1 cellular context compared by ENCODE assay signal in the genomic region with DNA sequence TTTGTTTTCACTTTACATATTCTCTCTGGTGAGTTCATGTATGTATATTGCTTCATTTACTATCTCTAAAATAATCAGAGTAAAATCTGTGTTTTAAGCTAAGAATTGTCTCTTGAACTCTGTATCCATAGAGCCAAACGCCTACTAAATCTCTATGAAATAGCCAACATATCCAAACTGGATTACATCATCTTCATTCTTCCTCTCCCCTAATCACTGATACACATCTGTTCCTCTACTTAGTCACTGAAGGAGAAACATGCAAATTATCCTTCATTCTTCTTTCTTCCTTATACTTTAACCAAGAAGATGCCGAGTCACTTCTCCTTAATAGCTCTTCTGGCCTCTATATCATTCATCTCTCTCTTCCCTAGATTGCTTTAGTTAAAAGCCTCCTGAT.
TF ChIP-seq lines count a peak whose summit lies in the region.

No MANE protein-coding gene starts in this region.

TF ChIP-seq in GM23338, 12 proteins besides CTCF, POLR2A, EP300 and RAD21 (continued from another document):
- TF ChIP-seq, protein P1, sequence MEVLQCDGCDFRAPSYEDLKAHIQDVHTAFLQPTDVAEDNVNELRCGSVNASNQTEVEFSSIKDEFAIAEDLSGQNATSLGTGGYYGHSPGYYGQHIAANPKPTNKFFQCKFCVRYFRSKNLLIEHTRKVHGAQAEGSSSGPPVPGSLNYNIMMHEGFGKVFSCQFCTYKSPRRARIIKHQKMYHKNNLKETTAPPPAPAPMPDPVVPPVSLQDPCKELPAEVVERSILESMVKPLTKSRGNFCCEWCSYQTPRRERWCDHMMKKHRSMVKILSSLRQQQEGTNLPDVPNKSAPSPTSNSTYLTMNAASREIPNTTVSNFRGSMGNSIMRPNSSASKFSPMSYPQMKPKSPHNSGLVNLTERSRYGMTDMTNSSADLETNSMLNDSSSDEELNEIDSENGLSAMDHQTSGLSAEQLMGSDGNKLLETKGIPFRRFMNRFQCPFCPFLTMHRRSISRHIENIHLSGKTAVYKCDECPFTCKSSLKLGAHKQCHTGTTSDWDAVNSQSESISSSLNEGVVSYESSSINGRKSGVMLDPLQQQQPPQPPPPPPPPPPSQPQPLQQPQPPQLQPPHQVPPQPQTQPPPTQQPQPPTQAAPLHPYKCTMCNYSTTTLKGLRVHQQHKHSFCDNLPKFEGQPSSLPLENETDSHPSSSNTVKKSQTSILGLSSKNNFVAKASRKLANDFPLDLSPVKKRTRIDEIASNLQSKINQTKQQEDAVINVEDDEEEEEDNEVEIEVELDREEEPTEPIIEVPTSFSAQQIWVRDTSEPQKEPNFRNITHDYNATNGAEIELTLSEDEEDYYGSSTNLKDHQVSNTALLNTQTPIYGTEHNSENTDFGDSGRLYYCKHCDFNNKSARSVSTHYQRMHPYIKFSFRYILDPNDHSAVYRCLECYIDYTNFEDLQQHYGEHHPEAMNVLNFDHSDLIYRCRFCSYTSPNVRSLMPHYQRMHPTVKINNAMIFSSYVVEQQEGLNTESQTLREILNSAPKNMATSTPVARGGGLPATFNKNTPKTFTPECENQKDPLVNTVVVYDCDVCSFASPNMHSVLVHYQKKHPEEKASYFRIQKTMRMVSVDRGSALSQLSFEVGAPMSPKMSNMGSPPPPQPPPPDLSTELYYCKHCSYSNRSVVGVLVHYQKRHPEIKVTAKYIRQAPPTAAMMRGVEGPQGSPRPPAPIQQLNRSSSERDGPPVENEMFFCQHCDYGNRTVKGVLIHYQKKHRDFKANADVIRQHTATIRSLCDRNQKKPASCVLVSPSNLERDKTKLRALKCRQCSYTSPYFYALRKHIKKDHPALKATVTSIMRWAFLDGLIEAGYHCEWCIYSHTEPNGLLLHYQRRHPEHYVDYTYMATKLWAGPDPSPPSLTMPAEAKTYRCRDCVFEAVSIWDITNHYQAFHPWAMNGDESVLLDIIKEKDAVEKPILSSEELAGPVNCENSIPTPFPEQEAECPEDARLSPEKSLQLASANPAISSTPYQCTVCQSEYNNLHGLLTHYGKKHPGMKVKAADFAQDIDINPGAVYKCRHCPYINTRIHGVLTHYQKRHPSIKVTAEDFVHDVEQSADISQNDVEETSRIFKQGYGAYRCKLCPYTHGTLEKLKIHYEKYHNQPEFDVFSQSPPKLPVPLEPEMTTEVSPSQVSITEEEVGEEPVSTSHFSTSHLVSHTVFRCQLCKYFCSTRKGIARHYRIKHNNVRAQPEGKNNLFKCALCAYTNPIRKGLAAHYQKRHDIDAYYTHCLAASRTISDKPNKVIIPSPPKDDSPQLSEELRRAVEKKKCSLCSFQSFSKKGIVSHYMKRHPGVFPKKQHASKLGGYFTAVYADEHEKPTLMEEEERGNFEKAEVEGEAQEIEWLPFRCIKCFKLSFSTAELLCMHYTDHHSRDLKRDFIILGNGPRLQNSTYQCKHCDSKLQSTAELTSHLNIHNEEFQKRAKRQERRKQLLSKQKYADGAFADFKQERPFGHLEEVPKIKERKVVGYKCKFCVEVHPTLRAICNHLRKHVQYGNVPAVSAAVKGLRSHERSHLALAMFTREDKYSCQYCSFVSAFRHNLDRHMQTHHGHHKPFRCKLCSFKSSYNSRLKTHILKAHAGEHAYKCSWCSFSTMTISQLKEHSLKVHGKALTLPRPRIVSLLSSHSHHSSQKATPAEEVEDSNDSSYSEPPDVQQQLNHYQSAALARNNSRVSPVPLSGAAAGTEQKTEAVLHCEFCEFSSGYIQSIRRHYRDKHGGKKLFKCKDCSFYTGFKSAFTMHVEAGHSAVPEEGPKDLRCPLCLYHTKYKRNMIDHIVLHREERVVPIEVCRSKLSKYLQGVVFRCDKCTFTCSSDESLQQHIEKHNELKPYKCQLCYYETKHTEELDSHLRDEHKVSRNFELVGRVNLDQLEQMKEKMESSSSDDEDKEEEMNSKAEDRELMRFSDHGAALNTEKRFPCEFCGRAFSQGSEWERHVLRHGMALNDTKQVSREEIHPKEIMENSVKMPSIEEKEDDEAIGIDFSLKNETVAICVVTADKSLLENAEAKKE (CRISPR knock-in tag; IDR thresholded peaks at IDR 0.05), result no peak
- TF ChIP-seq CREB1 (CRISPR knock-in tag; IDR thresholded peaks at IDR 0.05; ENCODE audit: low read depth) (no peak), JUNB (IDR thresholded peaks at IDR 0.05; ENCODE audit: unreplicated experiment) (no peak)
- TF ChIP-seq, protein P2, sequence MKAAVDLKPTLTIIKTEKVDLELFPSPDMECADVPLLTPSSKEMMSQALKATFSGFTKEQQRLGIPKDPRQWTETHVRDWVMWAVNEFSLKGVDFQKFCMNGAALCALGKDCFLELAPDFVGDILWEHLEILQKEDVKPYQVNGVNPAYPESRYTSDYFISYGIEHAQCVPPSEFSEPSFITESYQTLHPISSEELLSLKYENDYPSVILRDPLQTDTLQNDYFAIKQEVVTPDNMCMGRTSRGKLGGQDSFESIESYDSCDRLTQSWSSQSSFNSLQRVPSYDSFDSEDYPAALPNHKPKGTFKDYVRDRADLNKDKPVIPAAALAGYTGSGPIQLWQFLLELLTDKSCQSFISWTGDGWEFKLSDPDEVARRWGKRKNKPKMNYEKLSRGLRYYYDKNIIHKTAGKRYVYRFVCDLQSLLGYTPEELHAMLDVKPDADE (IDR thresholded peaks at IDR 0.05), result no peak
- TF ChIP-seq, protein P3, sequence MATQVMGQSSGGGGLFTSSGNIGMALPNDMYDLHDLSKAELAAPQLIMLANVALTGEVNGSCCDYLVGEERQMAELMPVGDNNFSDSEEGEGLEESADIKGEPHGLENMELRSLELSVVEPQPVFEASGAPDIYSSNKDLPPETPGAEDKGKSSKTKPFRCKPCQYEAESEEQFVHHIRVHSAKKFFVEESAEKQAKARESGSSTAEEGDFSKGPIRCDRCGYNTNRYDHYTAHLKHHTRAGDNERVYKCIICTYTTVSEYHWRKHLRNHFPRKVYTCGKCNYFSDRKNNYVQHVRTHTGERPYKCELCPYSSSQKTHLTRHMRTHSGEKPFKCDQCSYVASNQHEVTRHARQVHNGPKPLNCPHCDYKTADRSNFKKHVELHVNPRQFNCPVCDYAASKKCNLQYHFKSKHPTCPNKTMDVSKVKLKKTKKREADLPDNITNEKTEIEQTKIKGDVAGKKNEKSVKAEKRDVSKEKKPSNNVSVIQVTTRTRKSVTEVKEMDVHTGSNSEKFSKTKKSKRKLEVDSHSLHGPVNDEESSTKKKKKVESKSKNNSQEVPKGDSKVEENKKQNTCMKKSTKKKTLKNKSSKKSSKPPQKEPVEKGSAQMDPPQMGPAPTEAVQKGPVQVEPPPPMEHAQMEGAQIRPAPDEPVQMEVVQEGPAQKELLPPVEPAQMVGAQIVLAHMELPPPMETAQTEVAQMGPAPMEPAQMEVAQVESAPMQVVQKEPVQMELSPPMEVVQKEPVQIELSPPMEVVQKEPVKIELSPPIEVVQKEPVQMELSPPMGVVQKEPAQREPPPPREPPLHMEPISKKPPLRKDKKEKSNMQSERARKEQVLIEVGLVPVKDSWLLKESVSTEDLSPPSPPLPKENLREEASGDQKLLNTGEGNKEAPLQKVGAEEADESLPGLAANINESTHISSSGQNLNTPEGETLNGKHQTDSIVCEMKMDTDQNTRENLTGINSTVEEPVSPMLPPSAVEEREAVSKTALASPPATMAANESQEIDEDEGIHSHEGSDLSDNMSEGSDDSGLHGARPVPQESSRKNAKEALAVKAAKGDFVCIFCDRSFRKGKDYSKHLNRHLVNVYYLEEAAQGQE (IDR thresholded peaks at IDR 0.05; ENCODE audit: unreplicated experiment), result no peak
